In genomic region chr10:299512-299911, GRCh38 we compare ENCODE assay signal across 28 cellular contexts.
DNase-seq lines count a peak whose midpoint lies in the region; ATAC-seq and TF ChIP-seq lines count a peak whose summit lies in the region.
"Had no signal": no experiment of that assay in that cellular context is flagged by ENCODE, and none has a peak within 500 bp of the region (broad histone marks: within the 10 kb centered on the region; RNA-seq: fewer than 3 reads in every experiment).

No MANE protein-coding gene starts in this region.

- peaks cover 3% of the 10 kb centered on the region; the same call in 1 of the 2 replicates for H3K79me2 ChIP-seq in OCI-LY1 (ENCODE audit: insufficient read depth, low read length)

- no peaks in the 10 kb centered on the region for H3F3A ChIP-seq in OCI-LY1 (ENCODE audit: insufficient read depth, low read length)

- H2AFZ ChIP-seq in OCI-LY1 (ENCODE audit: low read length), result no peak overlapping the region
- H2AFZ ChIP-seq: neural progenitor cell had no signal

- H3K27me3 Mint-ChIP-seq in T-cell, result peaks cover 0 to 3% of the 10 kb centered on the region in 2 donors
- peaks cover 4% of the 10 kb centered on the region for H3K27me3 Mint-ChIP-seq in CD8-positive, alpha-beta T cell (ENCODE audit: low read depth)

- H3K9me3 ChIP-seq in BLaER1 (peaks cover 23% of the 10 kb centered on the region; the same call in 1 of the 2 replicates), OCI-LY1 (ENCODE audit: low read length) (no peaks in the 10 kb centered on the region)
- H3K9me3 ChIP-seq in CD8-positive, alpha-beta T cell (ENCODE audit: low read length), result no peaks in the 10 kb centered on the region
- H3K9me3 ChIP-seq: body of pancreas, HAP-1, stomach, tibial nerve had no signal

- TF ChIP-seq CTCF in OCI-LY1 (IDR thresholded peaks at IDR 0.05; ENCODE audit: low read length), result no peak
- no peak for TF ChIP-seq CTCF in CD8-positive, alpha-beta T cell (IDR thresholded peaks at IDR 0.05)

- H3K9ac ChIP-seq in BLaER1 (no peak overlapping the region), OCI-LY1 (ENCODE audit: low read length) (peak overlapping the region; percentile 31)
- H3K9ac ChIP-seq: neural progenitor cell had no signal

- H3K4me1 ChIP-seq in BLaER1, result peaks cover 20% of the 10 kb centered on the region
- H3K4me1 ChIP-seq in OCI-LY1 (ENCODE audit: insufficient read depth, low read length, severe bottlenecking), result peaks cover 59% of the 10 kb centered on the region
- no peaks in the 10 kb centered on the region for H3K4me1 ChIP-seq in CD8-positive, alpha-beta T cell (ENCODE audit: insufficient read depth, low read length)
- H3K4me1 ChIP-seq: body of pancreas, HAP-1, neural progenitor cell had no signal

- intact Hi-C loops in CD8-positive, alpha-beta T cell (cut with DNase I, micrococcal nuclease), result no loop called here

- CTCF ChIA-PET in T-cell (lab: Charles Lee), result no interaction called here
- CTCF ChIA-PET in CD8-positive, alpha-beta T cell (lab: Charles Lee), result no interaction called here

- H3K4me3 Mint-ChIP-seq in T-cell, result no peak overlapping the region
- H3K4me3 Mint-ChIP-seq in CD8-positive, alpha-beta T cell, result no peak overlapping the region
- H3K4me3 Mint-ChIP-seq: neural progenitor cell; T-helper 1 cell treated with Interleukin-12 subunit alpha and Interleukin-12 subunit beta and Interleukin-4 antibody, amounts not matched to agents 30 μg/mL and 1 μg/mL, for 36 hours had no signal

- peaks cover 13% of the 10 kb centered on the region for H3K36me3 Mint-ChIP-seq in T-cell
- peaks cover 10% of the 10 kb centered on the region for H3K36me3 Mint-ChIP-seq in CD8-positive, alpha-beta T cell

- no peaks in the 10 kb centered on the region for H3K9me2 ChIP-seq in OCI-LY1 (ENCODE audit: low read depth, low read length)

- peaks cover 0 to 2% (median 0%) of the 10 kb centered on the region in 3 donors for H3K9me3 Mint-ChIP-seq in T-cell
- no peaks in the 10 kb centered on the region for H3K9me3 Mint-ChIP-seq in CD8-positive, alpha-beta T cell
- H3K9me3 Mint-ChIP-seq: neural progenitor cell; T-helper 1 cell treated with Interleukin-12 subunit alpha and Interleukin-12 subunit beta and Interleukin-4 antibody, amounts not matched to agents 30 μg/mL and 1 μg/mL, for 36 hours had no signal

- H3K36me3 ChIP-seq in BLaER1 (peaks cover 47% of the 10 kb centered on the region), OCI-LY1 (ENCODE audit: insufficient read depth, low read length) (peaks cover 63% of the 10 kb centered on the region)
- no peaks in the 10 kb centered on the region for H3K36me3 ChIP-seq in CD8-positive, alpha-beta T cell (ENCODE audit: insufficient read depth, low read length)
- H3K36me3 ChIP-seq: HAP-1, neural progenitor cell had no signal

- H3K4me2 ChIP-seq in BLaER1 (peak overlapping the region; percentile 35), OCI-LY1 (ENCODE audit: low read length) (peak overlapping the region; percentile 55)
- H3K4me2 ChIP-seq: neural progenitor cell had no signal

- H3K27me3 ChIP-seq in BLaER1 (no peaks in the 10 kb centered on the region), OCI-LY1 (ENCODE audit: insufficient read depth, low read length) (no peaks in the 10 kb centered on the region)
- no peaks in the 10 kb centered on the region for H3K27me3 ChIP-seq in CD8-positive, alpha-beta T cell (ENCODE audit: insufficient read depth, low read length)
- H3K27me3 ChIP-seq: body of pancreas, neural progenitor cell, stomach, tibial nerve had no signal

- DNase-seq in T-cell, result no peak
- DNase-seq in CD8-positive, alpha-beta T cell, result no peak
- DNase-seq: 8988T; activated gamma-delta T cell treated with Interleukin-2 at 50 U/mL for 16 hours; activated T-cell treated with anti-CD3 and anti-CD28 coated beads, Interleukin-2, amount 50 U/mL, for 1 hour; AML-193; body of pancreas; DMS53; GDM1; head of caudate nucleus; Kasumi-1; NCI-H187; NCI-H526; stimulated activated CD4-positive, alpha-beta T cell treated with anti-CD3 and anti-CD28 coated beads, Interleukin-15, amount 100 ng/mL, for 24 hours; stomach had no signal

- H3K27ac ChIP-seq in BLaER1 (no peak overlapping the region), OCI-LY1 (ENCODE audit: low read depth, low read length, poor library complexity, severe bottlenecking) (peak overlapping the region; percentile 89)
- H3K27ac ChIP-seq in CD8-positive, alpha-beta T cell (ENCODE audit: low read depth, low read length), result no peak overlapping the region
- H3K27ac ChIP-seq: body of pancreas, epithelial cell of prostate, neural progenitor cell, stomach had no signal

- H3K4me3 ChIP-seq in BLaER1 (no peak overlapping the region), OCI-LY1 (ENCODE audit: low read depth, low read length, poor library complexity, severe bottlenecking) (peak overlapping the region; percentile 8)
- H3K4me3 ChIP-seq in CD8-positive, alpha-beta T cell (ENCODE audit: low read depth, low read length), result no peak overlapping the region
- H3K4me3 ChIP-seq: body of pancreas, HAP-1, lung, neural progenitor cell, stomach, tibial nerve had no signal

- H3K4me1 Mint-ChIP-seq in T-cell, result no peaks in the 10 kb centered on the region
- no peaks in the 10 kb centered on the region for H3K4me1 Mint-ChIP-seq in CD8-positive, alpha-beta T cell (ENCODE audit: low read depth)
- H3K4me1 Mint-ChIP-seq: neural progenitor cell had no signal

- H3K27ac Mint-ChIP-seq in T-cell, result no peak overlapping the region
- H3K27ac Mint-ChIP-seq in CD8-positive, alpha-beta T cell, result no peak overlapping the region
- H3K27ac Mint-ChIP-seq: neural progenitor cell; T-helper 1 cell treated with Interleukin-12 subunit alpha and Interleukin-12 subunit beta and Interleukin-4 antibody, amounts not matched to agents 30 μg/mL and 1 μg/mL, for 36 hours had no signal

- POLR2A ChIA-PET in T-cell (lab: Charles Lee), result no interaction called here
- POLR2A ChIA-PET in CD8-positive, alpha-beta T cell (lab: Charles Lee), result no interaction called here

- no peaks in the 10 kb centered on the region for H4K20me1 ChIP-seq in BLaER1
- H4K20me1 ChIP-seq in OCI-LY1 (ENCODE audit: insufficient read depth, low read length), result no peaks in the 10 kb centered on the region

- ATAC-seq in GM19351 (IDR thresholded peaks at IDR 0.05; ENCODE audit: unreplicated experiment) (peak; percentile 51), HG02678 (IDR thresholded peaks at IDR 0.05; ENCODE audit: unreplicated experiment) (peak; percentile 47), HG03196 (IDR thresholded peaks at IDR 0.05; ENCODE audit: unreplicated experiment) (no peak), T-cell (replicated peaks in 1 of 4) (no peak), HG02970 (IDR thresholded peaks at IDR 0.05; ENCODE audit: low FRiP score, unreplicated experiment) (no peak)
- no peak for ATAC-seq in CD8-positive, alpha-beta T cell
- ATAC-seq: body of pancreas, sciatic nerve had no signal

Comparison
In these comparisons a context has a peak if more than half of its experiments do, and no peak if none do; other contexts are left out.
1. ATAC-seq: peak in GM19351 (single experiment) and HG02678 (single experiment); none in HG03196 (single experiment), T-cell (0 of 4), CD8-positive, alpha-beta T cell (single experiment) and HG02970 (single experiment).